Comparison of ENCODE assay signal across 18 cellular contexts in genomic region chr22:26536056-26536761, GRCh38. TPM values are rescaled to one million over a fixed set of nuclear protein-coding genes. Genes with fewer than 3 reads are reported as not detected.
DNase-seq lines count a peak whose midpoint lies in the region; ATAC-seq, FAIRE-seq and TF ChIP-seq lines count a peak whose summit lies in the region.
"Had no signal": no experiment of that assay in that cellular context is flagged by ENCODE, and none has a peak within 500 bp of the region (broad histone marks: within the 10 kb centered on the region; RNA-seq: fewer than 3 reads in every experiment).

No MANE protein-coding gene starts in this region.

- intact Hi-C loops in MCF 10A (cut with micrococcal nuclease): no loop called here
- intact Hi-C loops in breast epithelium (cut with DNase I; ENCODE audit: low total_unique reads): no loop called here
- intact Hi-C loops in activated B cell treated with CpG ODN at 0.5 μM for 24 hours (cut with micrococcal nuclease): no loop called here

- no peak for TF ChIP-seq POLR2A in breast epithelium (IDR thresholded peaks at IDR 0.05)

- no peaks in the 10 kb centered on the region for H3K27me3 ChIP-seq in breast epithelium
- H3K27me3 ChIP-seq: heart left ventricle, sigmoid colon had no signal

- no peaks in the 10 kb centered on the region for H3K9me3 ChIP-seq in breast epithelium
- H3K9me3 ChIP-seq: heart left ventricle, sigmoid colon had no signal

- no peaks in the 10 kb centered on the region for H3K36me3 ChIP-seq in breast epithelium

- no peak overlapping the region for H3K27ac ChIP-seq in breast epithelium
- H3K27ac ChIP-seq: epithelial cell of prostate, KMS-11, sigmoid colon had no signal

- CTCF ChIA-PET in MCF 10A (lab: Yijun Ruan, JAX): interaction anchor here (1.0 kb wide), 2 partner anchors 30 to 33 kb away, joined by 3 to 5 read pairs; no protein-coding TSS in a partner anchor
- CTCF ChIA-PET in activated B cell treated with CpG ODN at 0.5 μM for 24 hours (lab: Charles Lee): interaction anchor here (1.2 to 1.6 kb wide), 2 partner anchors 34 to 108 kb away, joined by 5 to 7 read pairs; no protein-coding TSS in a partner anchor

- TF ChIP-seq CTCF in MCF 10A (IDR thresholded peaks at IDR 0.05; ENCODE audit: unreplicated experiment): no peak
- TF ChIP-seq CTCF in breast epithelium (IDR thresholded peaks at IDR 0.05): no peak
- no peak for TF ChIP-seq CTCF in activated B cell treated with CpG ODN at 0.5 μM for 24 hours (IDR thresholded peaks at IDR 0.05)

- no peaks in the 10 kb centered on the region for H3K36me3 Mint-ChIP-seq in MCF 10A (ENCODE audit: insufficient read depth, unreplicated experiment)
- peaks cover 34% of the 10 kb centered on the region for H3K36me3 Mint-ChIP-seq in activated B cell treated with CpG ODN at 0.5 μM for 24 hours (ENCODE audit: low read depth)
- peaks cover 30 to 51% (median 31%) of the 10 kb centered on the region in 3 donors for H3K36me3 Mint-ChIP-seq in immature natural killer cell

- H3K27ac Mint-ChIP-seq in MCF 10A (ENCODE audit: low read depth, unreplicated experiment) (no peak overlapping the region), activated B cell treated with CpG ODN at 0.5 μM for 24 hours (peak overlapping the region; percentile 94), immature natural killer cell (peak overlapping the region; percentile 35 to 83 (median 74))
- H3K27ac Mint-ChIP-seq: mesothelial cell of epicardium had no signal

- FAIRE-seq in urothelium cell line (lab: Jason Lieb, UNC) (peak; percentile 95), HTR-8/SVneo (lab: Jason Lieb, UNC) (no peak)
- FAIRE-seq: kidney had no signal

- no TSS peak for BruUV-seq in MCF 10A (replicated peaks; lab: Mats Ljungman, UMichigan)

- DNase-seq in MCF 10A (ENCODE audit: unreplicated experiment) (peak; percentile 25), breast epithelium (ENCODE audit: low spot score in 2 of 2) (no peak), activated B cell treated with CpG ODN at 0.5 μM for 24 hours (no peak), immature natural killer cell (no peak), urothelium cell line (ENCODE audit: low spot score) (no peak), HTR-8/SVneo (ENCODE audit: insufficient read length, low spot score) (no peak), nucleus accumbens (lab: John Stamatoyannopoulos, UW) (no peak)
- DNase-seq in central memory CD4-positive, alpha-beta T cell: no peak
- DNase-seq: amygdala; heart left ventricle; kidney; NCI-H226; occipital lobe; sigmoid colon; stimulated activated CD4-positive, alpha-beta T cell treated with anti-CD3 and anti-CD28 coated beads, Interleukin-4, amount 100 ng/mL, for 24 hours had no signal

- H3K27me3 Mint-ChIP-seq in MCF 10A (ENCODE audit: insufficient read depth, unreplicated experiment): no peaks in the 10 kb centered on the region
- no peaks in the 10 kb centered on the region for H3K27me3 Mint-ChIP-seq in activated B cell treated with CpG ODN at 0.5 μM for 24 hours
- peaks cover 0 to 4% (median 4%) of the 10 kb centered on the region in 3 donors for H3K27me3 Mint-ChIP-seq in immature natural killer cell (ENCODE audit: low read depth in 3 of 3)

- H3K4me3 Mint-ChIP-seq in MCF 10A (ENCODE audit: unreplicated experiment) (no peak overlapping the region), activated B cell treated with CpG ODN at 0.5 μM for 24 hours (peak overlapping the region; percentile 67), immature natural killer cell (no peak overlapping the region)
- H3K4me3 Mint-ChIP-seq: mesothelial cell of epicardium had no signal

- H3K4me1 ChIP-seq in breast epithelium: peaks cover 0 to 6% of the 10 kb centered on the region in 2 donors
- H3K4me1 ChIP-seq: sigmoid colon had no signal

- H3K9me3 Mint-ChIP-seq in MCF 10A (ENCODE audit: unreplicated experiment) (no peaks in the 10 kb centered on the region), activated B cell treated with CpG ODN at 0.5 μM for 24 hours (no peaks in the 10 kb centered on the region), immature natural killer cell (no peaks in the 10 kb centered on the region)
- H3K9me3 Mint-ChIP-seq: mesothelial cell of epicardium had no signal

- POLR2A ChIA-PET in MCF 10A (lab: Yijun Ruan, JAX): interaction anchor here (0.5 to 0.7 kb wide), 2 partner anchors 20 to 1212 kb away, joined by 3 read pairs; no protein-coding TSS in a partner anchor
- POLR2A ChIA-PET in activated B cell treated with CpG ODN at 0.5 μM for 24 hours (lab: Charles Lee): interaction anchor here (0.7 to 2.6 kb wide), 7 partner anchors 12 to 137 kb away, joined by 3 to 19 read pairs (median 3); partner anchors contain the start of genes HPS4, SRRD and TFIP11

- no peak overlapping the region for H3K4me3 ChIP-seq in breast epithelium
- H3K4me3 ChIP-seq: heart left ventricle, sigmoid colon had no signal

- ATAC-seq in activated B cell treated with CpG ODN at 0.5 μM for 24 hours (ENCODE audit: low read depth): peak; percentile 27
- ATAC-seq: heart left ventricle had no signal

- peaks cover 5% of the 10 kb centered on the region for H3K4me1 Mint-ChIP-seq in MCF 10A (ENCODE audit: insufficient read depth, unreplicated experiment)
- H3K4me1 Mint-ChIP-seq in activated B cell treated with CpG ODN at 0.5 μM for 24 hours: peaks cover 49% of the 10 kb centered on the region
- peaks cover 33 to 63% of the 10 kb centered on the region in 2 donors for H3K4me1 Mint-ChIP-seq in immature natural killer cell

RNA-seq across cellular contexts. Expression of gene TFIP11, which starts 23.9 kb away (rescaled TPM):
- total RNA-seq in MCF 10A (2022) (41.0 and 58.9 TPM in 2 replicates), breast epithelium (10 to 100 TPM; 27.5 to 34.5 (median 29.0) TPM), activated B cell treated with CpG ODN at 0.5 μM for 24 hours (59.0 and 62.8 TPM in 2 replicates)
- 10 to 100 TPM; 16.3 to 59.9 (median 18.0) TPM for polyA plus RNA-seq in immature natural killer cell

RNA-seq across cellular contexts. Expression of gene SRRD, which starts 52.5 kb away (rescaled TPM):
- total RNA-seq in MCF 10A (2022) (22.4 and 27.9 TPM in 2 replicates), breast epithelium (10 to 100 TPM in 2 of 3 donors, 1 to 10 TPM in 1; 8.8 to 17.4 (median 15.0) TPM), activated B cell treated with CpG ODN at 0.5 μM for 24 hours (26.4 and 32.0 TPM in 2 replicates)
- polyA plus RNA-seq in immature natural killer cell: 10 to 100 TPM; 17.5 to 34.3 (median 27.6) TPM

RNA-seq across cellular contexts. Expression of gene HPS4, which starts 52.6 kb away (rescaled TPM):
- 35.6 and 38.3 TPM in 2 replicates for total RNA-seq in MCF 10A (2022)
- 10 to 100 TPM; 29.0 to 43.6 (median 35.4) TPM for total RNA-seq in breast epithelium
- 45.3 and 51.6 TPM in 2 replicates for total RNA-seq in activated B cell treated with CpG ODN at 0.5 μM for 24 hours
- 10 to 100 TPM in 1 of 3 donors, 1 to 10 TPM in 2; 5.0 to 13.3 (median 8.2) TPM for polyA plus RNA-seq in immature natural killer cell

RNA-seq across cellular contexts. Expression of gene TPST2, which starts 53.7 kb away (rescaled TPM):
- total RNA-seq in MCF 10A (2022) (6.1 and 7.0 TPM in 2 replicates), breast epithelium (10 to 100 TPM; 36.6 to 81.9 (median 59.8) TPM), activated B cell treated with CpG ODN at 0.5 μM for 24 hours (10.4 and 11.0 TPM in 2 replicates)
- polyA plus RNA-seq in immature natural killer cell: 100 to 1,000 TPM; 352 to 519 (median 512) TPM
